8 cellular contexts compared by ENCODE assay signal in the genomic region with DNA sequence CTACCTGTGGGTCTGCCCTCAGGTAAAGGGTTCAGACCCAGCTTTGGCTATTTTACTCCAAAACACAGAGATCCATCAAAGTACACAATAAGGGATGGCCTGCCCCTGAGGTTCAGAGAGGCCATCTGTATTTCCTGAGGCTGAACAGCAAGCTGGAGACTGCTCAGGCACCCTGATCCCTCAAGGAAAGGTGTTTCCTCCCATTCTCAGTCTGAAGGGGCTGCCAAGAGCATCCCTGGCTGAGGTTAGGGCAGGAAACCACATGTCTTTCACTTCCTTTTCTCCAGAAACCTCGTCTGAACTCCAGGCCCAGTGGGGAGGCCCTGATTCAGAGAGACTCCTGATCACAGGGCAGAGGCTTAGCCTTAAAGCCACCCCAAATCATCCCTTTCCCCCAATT. TPM values are rescaled to one million over a fixed set of nuclear protein-coding genes. Genes with fewer than 3 reads are reported as not detected.
DNase-seq lines count a peak whose midpoint lies in the region; ATAC-seq and TF ChIP-seq lines count a peak whose summit lies in the region.

No MANE protein-coding gene starts in this region.

- H3K36me3 Mint-ChIP-seq in GM23338 (ENCODE audit: low read depth), result peaks cover 10% of the 10 kb centered on the region

- H3K4me3 ChIP-seq in AG10803 (ENCODE audit: low read length) (peak overlapping the region; percentile 77), GM23338 (0 out of 2 replicates have a peak overlapping the region, but pooled peaks have one; percentile 76), hepatocyte (no peak overlapping the region), stomach smooth muscle (ENCODE audit: low read length in 2 of 2) (peak overlapping the region; percentile 86 to 92)

- ATAC-seq in GM23338 (no peak), esophagus mucosa (no peak)

- H3K9me2 ChIP-seq in GM23338 (ENCODE audit: insufficient read depth), result no peaks in the 10 kb centered on the region
- no peaks in the 10 kb centered on the region for H3K9me2 ChIP-seq in hepatocyte (replicated peaks; ENCODE audit: insufficient read depth)

- no peaks in the 10 kb centered on the region for H3K9me3 Mint-ChIP-seq in GM23338

- H3K27ac Mint-ChIP-seq in GM23338, result no peak overlapping the region

- 44% methylated on average over 1 of the region's 1 CpG for WGBS in hepatocyte (ENCODE audit: low lambda C conversion rate, missing lambda C conversion rate)

- H3K79me2 ChIP-seq in GM23338 (replicated peaks; ENCODE audit: insufficient read depth) (0 out of 2 replicates have a peak, but pooled peaks cover 5% of the 10 kb centered on the region), hepatocyte (peaks cover 31% of the 10 kb centered on the region)

- DNase-seq in AG10803 (ENCODE audit: low read depth) (peak; percentile 27), GM23338 (ENCODE audit: low spot score) (no peak), hepatocyte (ENCODE audit: low spot score) (no peak), T1000 (lab: John Stamatoyannopoulos, UW) (no peak), middle frontal gyrus (ENCODE audit: extremely low spot score, low spot score) (no peak)
- DNase-seq in activated CD4-positive, alpha-beta T cell treated with anti-CD3 and anti-CD28 coated beads, Interleukin-2, amount 50 U/mL, for 48 hours, result peak; percentile 12 to 18

- peak overlapping the region; percentile 58 to 69 for H3K9ac ChIP-seq in stomach smooth muscle (ENCODE audit: low read length in 2 of 2)

- H3K4me1 Mint-ChIP-seq in GM23338, result no peaks in the 10 kb centered on the region

- TF ChIP-seq CTCF in AG10803 (conservative IDR thresholded peaks at IDR 0.05; ENCODE audit: low read length), result no peak
- no peak for TF ChIP-seq CTCF in GM23338 (conservative IDR thresholded peaks at IDR 0.05; ENCODE audit: low read depth in 2 of 2)
- no peak for TF ChIP-seq CTCF in hepatocyte (IDR thresholded peaks at IDR 0.05; ENCODE audit: poor library complexity)

- peak overlapping the region; percentile 55; the same call in 1 of the 2 replicates for H3K4me2 ChIP-seq in GM23338
- H3K4me2 ChIP-seq in hepatocyte, result peak overlapping the region; percentile 93

- H3K27me3 ChIP-seq in GM23338 (ENCODE audit: insufficient read depth) (peaks cover 21% of the 10 kb centered on the region), hepatocyte (no peaks in the 10 kb centered on the region), stomach smooth muscle (ENCODE audit: control insufficient read depth in 1 of 2, insufficient read depth in 2 of 2, low read length in 2 of 2) (no peaks in the 10 kb centered on the region)

- H3K27ac ChIP-seq in GM23338 (ENCODE audit: low read depth), result no peak overlapping the region
- no peak overlapping the region for H3K27ac ChIP-seq in hepatocyte
- H3K27ac ChIP-seq in stomach smooth muscle (ENCODE audit: low read length), result no peak overlapping the region

- no peaks in the 10 kb centered on the region for H4K20me1 ChIP-seq in GM23338 (replicated peaks; ENCODE audit: insufficient read depth)
- H4K20me1 ChIP-seq in hepatocyte (ENCODE audit: insufficient read depth, poor library complexity, severe bottlenecking), result peaks cover 7% of the 10 kb centered on the region

- H3K9me3 ChIP-seq in hepatocyte (ENCODE audit: low read depth) (no peaks in the 10 kb centered on the region), stomach smooth muscle (ENCODE audit: control insufficient read depth in 2 of 2, low read length in 2 of 2) (no peaks in the 10 kb centered on the region)

- H3K4me1 ChIP-seq in GM23338 (ENCODE audit: insufficient read depth), result no peaks in the 10 kb centered on the region
- peaks cover 13% of the 10 kb centered on the region for H3K4me1 ChIP-seq in hepatocyte (ENCODE audit: insufficient read depth)
- peaks cover 24% of the 10 kb centered on the region for H3K4me1 ChIP-seq in stomach smooth muscle (ENCODE audit: control insufficient read depth, insufficient read depth, low read length)

- H3K27me3 Mint-ChIP-seq in GM23338 (ENCODE audit: insufficient read depth, low read depth, poor library complexity), result peaks cover 16% of the 10 kb centered on the region

- peaks cover 8% of the 10 kb centered on the region for H3F3A ChIP-seq in GM23338 (replicated peaks; ENCODE audit: low read depth)

- peak overlapping the region; percentile 54; the same call in 2 of the 3 replicates for H3K4me3 Mint-ChIP-seq in GM23338

- H3K36me3 ChIP-seq in GM23338 (ENCODE audit: insufficient read depth) (no peaks in the 10 kb centered on the region), hepatocyte (replicated peaks; ENCODE audit: insufficient read depth, low read depth) (no peaks in the 10 kb centered on the region), stomach smooth muscle (ENCODE audit: control insufficient read depth in 2 of 2, insufficient read depth in 2 of 2, low read length in 2 of 2) (peaks cover 0 to 2% of the 10 kb centered on the region in 2 donors)

- H2AFZ ChIP-seq in GM23338 (no peak overlapping the region), hepatocyte (no peak overlapping the region)

TF ChIP-seq in GM23338, 12 proteins besides CTCF, POLR2A, EP300 and RAD21 (continues in another document):
- no peak for TF ChIP-seq POLR2AphosphoS5 (IDR thresholded peaks at IDR 0.05; ENCODE audit: low read depth)
- TF ChIP-seq EZH2phosphoT487 (IDR thresholded peaks at IDR 0.05; ENCODE audit: unreplicated experiment), result no peak
- TF ChIP-seq ETS1 (IDR thresholded peaks at IDR 0.05), result no peak
- TF ChIP-seq CREB1 (CRISPR knock-in tag; IDR thresholded peaks at IDR 0.05; ENCODE audit: low read depth), result no peak
- TF ChIP-seq JUNB (IDR thresholded peaks at IDR 0.05; ENCODE audit: unreplicated experiment), result no peak
- TF ChIP-seq ZNF114 (CRISPR knock-in tag; IDR thresholded peaks at IDR 0.05), result no peak
- TF ChIP-seq ZNF331 (CRISPR knock-in tag; IDR thresholded peaks at IDR 0.05; ENCODE audit: low read depth), result no peak
- no peak for TF ChIP-seq REST (IDR thresholded peaks at IDR 0.05; ENCODE audit: unreplicated experiment)
- TF ChIP-seq NANOG (IDR thresholded peaks at IDR 0.05; ENCODE audit: borderline replicate concordance), result no peak

RNA-seq across cellular contexts. Expression of gene RILPL1, which starts 1.5 kb away (rescaled TPM):
- 5.8 and 7.9 TPM in 2 replicates for total RNA-seq in GM23338 (2014; rRNA removed; shearing (Covaris generic))
- polyA plus RNA-seq in GM23338 (2016; fragmentation: Nextera tagmentation; extraction: Ambion mirVana) (3.9 and 4.4 TPM in 2 replicates), hepatocyte (17.5 and 21.6 TPM in 2 replicates)
- total RNA-seq in hepatocyte (10.2 and 13.6 TPM in 2 replicates), esophagus mucosa (6.1 TPM)

RNA-seq across cellular contexts. Expression of gene TMED2, which starts 52.3 kb away (rescaled TPM):
- total RNA-seq in GM23338 (2014; rRNA removed; shearing (Covaris generic)), result 253 and 262 TPM in 2 replicates
- 138 and 174 TPM in 2 replicates for polyA plus RNA-seq in GM23338 (2016; fragmentation: Nextera tagmentation; extraction: Ambion mirVana)
- 440 and 447 TPM in 2 replicates for total RNA-seq in hepatocyte
- polyA plus RNA-seq in hepatocyte, result 385 and 399 TPM in 2 replicates
- 192 TPM for total RNA-seq in esophagus mucosa

Comparison
In these comparisons a context has a peak if more than half of its experiments do, and no peak if none do; other contexts are left out.
1. DNase-seq: peak in AG10803 (single experiment) and activated CD4-positive, alpha-beta T cell treated with anti-CD3 and anti-CD28 coated beads, Interleukin-2, amount 50 U/mL, for 48 hours (2 of 2); none in GM23338 (single experiment), hepatocyte (single experiment), T1000 (single experiment) and middle frontal gyrus (single experiment).